ENCODE assay signal across 30 cellular contexts in genomic region chr12:102534899-102535298, GRCh38. TPM values are rescaled to one million over a fixed set of nuclear protein-coding genes. Genes with fewer than 3 reads are reported as not detected.
DNase-seq lines count a peak whose midpoint lies in the region; ATAC-seq, FAIRE-seq and TF ChIP-seq lines count a peak whose summit lies in the region.
"Had no signal": no experiment of that assay in that cellular context is flagged by ENCODE, and none has a peak within 500 bp of the region (broad histone marks: within the 10 kb centered on the region; RNA-seq: fewer than 3 reads in every experiment).

No MANE protein-coding gene starts in this region.

- H3K4me1 ChIP-seq in vagina, result peaks cover 21% of the 10 kb centered on the region
- H3K4me1 ChIP-seq: BLaER1, body of pancreas, lower lobe of right lung, prostate gland, transverse colon had no signal

- FAIRE-seq in urothelium cell line (lab: Jason Lieb, UNC), result no peak
- FAIRE-seq: frontal cortex, HepG2 had no signal

- ATAC-seq in SK-N-SH treated with all-trans-retinoic acid at 6 μM for 48 hours (peak; percentile 78), HG03432 (IDR thresholded peaks at IDR 0.05; ENCODE audit: unreplicated experiment) (no peak)
- ATAC-seq: activated CD8-positive, alpha-beta T cell treated with anti-CD3 and anti-CD28 coated beads, Interleukin-2, amount 10 ng/mL, durations not matched to agents 7 days and 5 days; body of pancreas; HepG2; lower lobe of right lung had no signal

- H3K27me3 ChIP-seq in vagina, result no peaks in the 10 kb centered on the region
- H3K27me3 ChIP-seq: BLaER1, body of pancreas, transverse colon had no signal

- TF ChIP-seq POLR2A in vagina (IDR thresholded peaks at IDR 0.05), result no peak

- H3K9me3 ChIP-seq in vagina, result no peaks in the 10 kb centered on the region
- H3K9me3 ChIP-seq: BLaER1, body of pancreas, lower lobe of right lung, prostate gland, transverse colon had no signal

- TF ChIP-seq CTCF in vagina (IDR thresholded peaks at IDR 0.05), result no peak

- intact Hi-C loops in vagina (cut with DNase I) (no loop called here), posterior vena cava (cut with DNase I) (no loop called here)

- peak overlapping the region; percentile 69 for H3K27ac ChIP-seq in vagina
- H3K27ac ChIP-seq: BLaER1, body of pancreas, lower lobe of right lung, prostate gland, transverse colon had no signal

- H3K4me3 ChIP-seq in vagina, result no peak overlapping the region
- H3K4me3 ChIP-seq: BLaER1, body of pancreas, lower lobe of right lung, prostate gland, transverse colon had no signal

- DNase-seq in NCI-H345 (lab: John Stamatoyannopoulos, UW) (peak; percentile 12), NCI-H345 treated with DMSO at 0.1 percent for 48 hours (lab: John Stamatoyannopoulos, UW; ENCODE audit: unreplicated experiment) (no peak), left kidney (ENCODE audit: low read depth, low spot score) (peak; percentile 23), vagina (ENCODE audit: extremely low spot score in 2 of 2) (no peak), posterior vena cava (ENCODE audit: low spot score) (no peak), urothelium cell line (ENCODE audit: low spot score) (no peak)
- DNase-seq: 8988T; activated CD4-positive, alpha-beta T cell treated with anti-CD3 and anti-CD28 coated beads for 1 hour; activated CD8-positive, alpha-beta T cell treated with anti-CD3 and anti-CD28 coated beads, Interleukin-2, amount 10 ng/mL, durations not matched to agents 7 days and 5 days; activated effector memory CD4-positive, alpha-beta T cell treated with anti-CD3 and anti-CD28 coated beads, Interleukin-2, amount 50 U/mL, for 16 hours; activated T-cell treated with anti-CD3 and anti-CD28 coated beads for 4 hours; body of pancreas; cerebellar nuclear complex; effector CD4-positive, alpha-beta T cell; erythroblast; GOT3; islet precursor cell; lower lobe of right lung; NCI-H1092; NCI-H187 treated with DMSO at 0.1 percent for 48 hours; NCI-H2227 treated with DMSO at 0.1 percent for 48 hours; NCI-H748 treated with DMSO at 0.1 percent for 48 hours; Right ventricle myocardium superior; transverse colon had no signal

- no peaks in the 10 kb centered on the region for H3K36me3 ChIP-seq in vagina
- H3K36me3 ChIP-seq: BLaER1, lower lobe of right lung, prostate gland, transverse colon had no signal

TF ChIP-seq in SK-N-SH treated with all-trans-retinoic acid at 6 μM for 48 hours, 23 proteins besides CTCF, POLR2A, EP300 and RAD21:
- TF ChIP-seq ZNF8 (CRISPR knock-in tag; IDR thresholded peaks at IDR 0.05), result no peak
- no peak for TF ChIP-seq SNAI2 (CRISPR knock-in tag; IDR thresholded peaks at IDR 0.05)
- no peak for TF ChIP-seq ZFP3 (CRISPR knock-in tag; IDR thresholded peaks at IDR 0.05)
- TF ChIP-seq ZNF565 (CRISPR knock-in tag; conservative IDR thresholded peaks at IDR 0.05; ENCODE audit: low read depth), result no peak
- TF ChIP-seq ISL1 (CRISPR knock-in tag; IDR thresholded peaks at IDR 0.05), result no peak
- TF ChIP-seq ESRRG (CRISPR knock-in tag; IDR thresholded peaks at IDR 0.05), result no peak
- TF ChIP-seq PATZ1 (CRISPR knock-in tag; IDR thresholded peaks at IDR 0.05; ENCODE audit: borderline replicate concordance), result no peak
- no peak for TF ChIP-seq RARB (CRISPR knock-in tag; IDR thresholded peaks at IDR 0.05)
- TF ChIP-seq ZFP30 (CRISPR knock-in tag; IDR thresholded peaks at IDR 0.05), result no peak
- no peak for TF ChIP-seq TCF4 (CRISPR knock-in tag; IDR thresholded peaks at IDR 0.05; ENCODE audit: borderline replicate concordance)
- TF ChIP-seq CSDC2 (CRISPR knock-in tag; IDR thresholded peaks at IDR 0.05), result no peak
- TF ChIP-seq CSRNP3 (CRISPR knock-in tag; IDR thresholded peaks at IDR 0.05), result no peak
- no peak for TF ChIP-seq ARNTL (CRISPR knock-in tag; IDR thresholded peaks at IDR 0.05; ENCODE audit: borderline replicate concordance, low read depth)
- no peak for TF ChIP-seq TOX (CRISPR knock-in tag; IDR thresholded peaks at IDR 0.05; ENCODE audit: borderline replicate concordance)
TF ChIP-seq in SK-N-SH treated with all-trans-retinoic acid at 6 μM for 48 hours: peak in this region for 0.

RNA-seq across cellular contexts. Expression of gene IGF1, which starts 54.5 kb away (rescaled TPM):
- total RNA-seq in vagina, result 68.0 TPM
- 100 to 1,000 TPM; 267 to 391 TPM for total RNA-seq in posterior vena cava
- total RNA-seq: HepG2 had no signal

Comparison
In these comparisons a context has a peak if more than half of its experiments do, and no peak if none do; other contexts are left out.
1. DNase-seq: peak in NCI-H345 (single experiment) and left kidney (single experiment); none in NCI-H345 treated with DMSO at 0.1 percent for 48 hours (single experiment), vagina (0 of 2), posterior vena cava (single experiment) and urothelium cell line (single experiment).